Comparison of ENCODE assay signal across 8 cellular contexts in the genomic region with DNA sequence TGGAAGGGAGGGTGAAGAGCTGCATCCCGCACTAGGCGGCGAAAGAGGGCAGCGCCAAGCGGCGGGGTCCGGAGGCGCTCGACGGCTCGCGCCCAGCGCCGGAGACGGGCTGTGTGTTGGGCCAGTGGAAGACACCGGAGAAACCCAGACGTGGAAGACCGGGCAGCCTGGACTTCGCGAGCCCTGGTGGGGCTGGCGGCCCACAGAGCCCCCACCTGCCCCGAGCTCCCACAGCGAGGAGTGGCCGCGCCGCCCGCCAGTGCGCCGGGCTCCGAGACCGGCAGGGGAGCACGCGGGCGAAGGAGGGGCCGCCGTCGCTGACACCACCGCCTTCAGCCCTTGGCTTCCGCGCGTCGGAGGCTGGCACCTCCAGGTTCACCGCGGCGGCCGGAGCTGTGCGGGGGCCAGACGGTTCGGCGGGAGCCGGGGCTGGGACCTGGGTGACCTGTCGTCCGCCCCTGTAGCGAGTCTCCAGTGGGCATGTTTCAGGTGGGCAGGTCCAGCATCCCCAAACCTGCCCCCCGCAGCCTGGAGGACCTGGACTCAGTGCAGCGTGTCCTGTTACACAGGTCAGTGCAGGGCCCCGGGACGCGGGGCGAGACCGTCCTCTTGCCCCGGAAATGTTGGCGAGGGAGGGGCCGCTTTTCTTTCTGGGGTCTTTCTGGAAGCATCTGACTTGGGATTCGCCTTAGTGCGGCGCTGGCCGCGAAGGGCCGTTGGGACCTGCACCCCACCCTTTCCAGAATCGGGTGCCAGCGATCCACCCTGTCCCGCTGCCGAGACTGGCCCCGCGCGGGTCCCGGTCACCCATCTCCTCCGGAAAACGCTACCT. TPM values are rescaled to one million over a fixed set of nuclear protein-coding genes. Genes with fewer than 3 reads are reported as not detected.
DNase-seq lines count a peak whose midpoint lies in the region; ATAC-seq and TF ChIP-seq lines count a peak whose summit lies in the region.

No MANE protein-coding gene starts in this region.

- peaks cover 3% of the 10 kb centered on the region for H3K4me1 ChIP-seq in osteoblast (ENCODE audit: insufficient read depth, low read length)

- peaks cover 16% of the 10 kb centered on the region for H3K27me3 ChIP-seq in osteoblast (ENCODE audit: insufficient read depth, low read length)

- peak overlapping the region; percentile 97 for H2AFZ ChIP-seq in osteoblast (ENCODE audit: low read length)

- H3K4me1 Mint-ChIP-seq in WTC11: peaks cover 11% of the 10 kb centered on the region

- POLR2A ChIA-PET in WTC11 (lab: Charles Lee): interaction anchor here (1.4 kb wide), 1 partner anchor 9 kb away, joined by 8 read pairs; the partner anchor contains the start of gene INTU

- H3K27ac ChIP-seq in osteoblast (ENCODE audit: low read depth, low read length): no peak overlapping the region

- peak overlapping the region; percentile 81 for H3K4me3 Mint-ChIP-seq in WTC11

- H3K27me3 Mint-ChIP-seq in WTC11 (ENCODE audit: low read depth): peaks cover 43% of the 10 kb centered on the region

- no peak for TF ChIP-seq CTCF in WTC11 (IDR thresholded peaks at IDR 0.05)
- no peak for TF ChIP-seq CTCF in osteoblast (IDR thresholded peaks at IDR 0.05; ENCODE audit: extremely low read depth, low read depth, low read length)

- H3K9me3 Mint-ChIP-seq in WTC11: no peaks in the 10 kb centered on the region

- H3K79me2 ChIP-seq in osteoblast (ENCODE audit: insufficient read depth, low read length): no peaks in the 10 kb centered on the region

- in situ Hi-C loops in G401 (cut with HindIII; ENCODE audit: low sequenced_read_pairs): no loop called here

- no peak overlapping the region for H3K27ac Mint-ChIP-seq in WTC11

- H3K4me2 ChIP-seq in osteoblast (ENCODE audit: insufficient read depth, low read length): peak overlapping the region; percentile 90

- H3K36me3 Mint-ChIP-seq in WTC11: no peaks in the 10 kb centered on the region

- ATAC-seq in HG02840 (IDR thresholded peaks at IDR 0.05; ENCODE audit: low FRiP score, unreplicated experiment): peak; percentile 49
- peak; percentile 96 for ATAC-seq in WTC11
- ATAC-seq in Right ventricle myocardium superior (ENCODE audit: poor library complexity): peak; percentile 87
- no peak for ATAC-seq in HG03025 (IDR thresholded peaks at IDR 0.05; ENCODE audit: low FRiP score, unreplicated experiment)

- H4K20me1 ChIP-seq in osteoblast (ENCODE audit: insufficient read depth, low read length): no peaks in the 10 kb centered on the region

- H3K36me3 ChIP-seq in osteoblast (ENCODE audit: insufficient read depth, low read length): no peaks in the 10 kb centered on the region

- DNase-seq in G401 (ENCODE audit: low spot score): peak; percentile 12
- DNase-seq in WTC11 (ENCODE audit: low spot score): peak; percentile 57
- DNase-seq in Right ventricle myocardium superior: peak; percentile 43
- DNase-seq in osteoblast (ENCODE audit: insufficient read length, low spot score, missing footprints): peak; percentile 87
- DNase-seq in activated naive CD4-positive, alpha-beta T cell treated with anti-CD3 and anti-CD28 coated beads, Interleukin-2, amount 50 U/mL, for 16 hours: no peak
- DNase-seq in cortex of kidney (lab: John Stamatoyannopoulos, UW): no peak

- H3K4me3 ChIP-seq in osteoblast (ENCODE audit: insufficient read depth, low read length): peak overlapping the region; percentile 86

- CTCF ChIA-PET in WTC11 (lab: Charles Lee): interaction anchor here (0.7 to 2.3 kb wide), 10 partner anchors 9 to 159 kb away, joined by 3 to 17 read pairs (median 3); partner anchors contain the start of gene INTU

- intact Hi-C loops in Right ventricle myocardium superior (cut with DNase I): no loop called here

- no peaks in the 10 kb centered on the region for H3K9me3 ChIP-seq in osteoblast (ENCODE audit: low read depth, low read length)

TF ChIP-seq in WTC11, 78 proteins besides CTCF, POLR2A, EP300 and RAD21 (continues in another document):
- TF ChIP-seq ZNF416 (CRISPR knock-in tag; IDR thresholded peaks at IDR 0.05) (no peak), ZNF219 (CRISPR knock-in tag; IDR thresholded peaks at IDR 0.05; ENCODE audit: borderline replicate concordance) (0 out of 2 replicates have a peak, but pooled peaks have one; percentile 75), ZNF317 (CRISPR knock-in tag; IDR thresholded peaks at IDR 0.05; ENCODE audit: borderline replicate concordance, low read depth) (no peak), FOXP4 (CRISPR knock-in tag; IDR thresholded peaks at IDR 0.05) (peak; percentile 38; the same call in 1 of the 2 replicates), MYBL2 (CRISPR knock-in tag; IDR thresholded peaks at IDR 0.05) (0 out of 2 replicates have a peak, but pooled peaks have one; percentile 36), USF1 (CRISPR knock-in tag; IDR thresholded peaks at IDR 0.05) (peak; percentile 26; the same call in 1 of the 2 replicates), TEAD4 (CRISPR knock-in tag; IDR thresholded peaks at IDR 0.05) (0 out of 2 replicates have a peak, but pooled peaks have one; percentile 45), FOXK1 (CRISPR knock-in tag; IDR thresholded peaks at IDR 0.05) (peak; percentile 69; the same call in 1 of the 2 replicates), ZBTB21 (CRISPR knock-in tag; IDR thresholded peaks at IDR 0.05; ENCODE audit: borderline replicate concordance) (peak; percentile 20; the same call in 1 of the 2 replicates), ATF2 (CRISPR knock-in tag; IDR thresholded peaks at IDR 0.05; ENCODE audit: borderline replicate concordance, low read depth) (no peak), CREB1 (CRISPR knock-in tag; IDR thresholded peaks at IDR 0.05) (0 out of 2 replicates have a peak, but pooled peaks have one; percentile 4), FOXJ3 (CRISPR knock-in tag; IDR thresholded peaks at IDR 0.05; ENCODE audit: borderline replicate concordance) (no peak), ESRRA (CRISPR knock-in tag; IDR thresholded peaks at IDR 0.05; ENCODE audit: borderline replicate concordance) (peak; percentile 57; the same call in 1 of the 2 replicates), ETV6 (CRISPR knock-in tag; IDR thresholded peaks at IDR 0.05) (0 out of 2 replicates have a peak, but pooled peaks have one; percentile 24)
- TF ChIP-seq, protein P1, sequence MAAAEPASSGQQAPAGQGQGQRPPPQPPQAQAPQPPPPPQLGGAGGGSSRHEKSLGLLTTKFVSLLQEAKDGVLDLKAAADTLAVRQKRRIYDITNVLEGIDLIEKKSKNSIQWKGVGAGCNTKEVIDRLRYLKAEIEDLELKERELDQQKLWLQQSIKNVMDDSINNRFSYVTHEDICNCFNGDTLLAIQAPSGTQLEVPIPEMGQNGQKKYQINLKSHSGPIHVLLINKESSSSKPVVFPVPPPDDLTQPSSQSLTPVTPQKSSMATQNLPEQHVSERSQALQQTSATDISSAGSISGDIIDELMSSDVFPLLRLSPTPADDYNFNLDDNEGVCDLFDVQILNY (CRISPR knock-in tag; IDR thresholded peaks at IDR 0.05): 0 out of 2 replicates have a peak, but pooled peaks have one; percentile 45
- TF ChIP-seq, protein P2, sequence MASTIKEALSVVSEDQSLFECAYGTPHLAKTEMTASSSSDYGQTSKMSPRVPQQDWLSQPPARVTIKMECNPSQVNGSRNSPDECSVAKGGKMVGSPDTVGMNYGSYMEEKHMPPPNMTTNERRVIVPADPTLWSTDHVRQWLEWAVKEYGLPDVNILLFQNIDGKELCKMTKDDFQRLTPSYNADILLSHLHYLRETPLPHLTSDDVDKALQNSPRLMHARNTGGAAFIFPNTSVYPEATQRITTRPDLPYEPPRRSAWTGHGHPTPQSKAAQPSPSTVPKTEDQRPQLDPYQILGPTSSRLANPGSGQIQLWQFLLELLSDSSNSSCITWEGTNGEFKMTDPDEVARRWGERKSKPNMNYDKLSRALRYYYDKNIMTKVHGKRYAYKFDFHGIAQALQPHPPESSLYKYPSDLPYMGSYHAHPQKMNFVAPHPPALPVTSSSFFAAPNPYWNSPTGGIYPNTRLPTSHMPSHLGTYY (CRISPR knock-in tag; IDR thresholded peaks at IDR 0.05): no peak

RNA-seq across cellular contexts. Expression of gene INTU, which starts 9.6 kb away (rescaled TPM):
- 3.9 and 10.8 TPM in 2 replicates for total RNA-seq in G401 (2014; rRNA removed; shearing (Covaris generic))
- total RNA-seq in WTC11 (2021) (15.0 to 18.6 TPM (median 17.9 TPM) in 3 replicates), Right ventricle myocardium superior (4.0 TPM), osteoblast (7.6 and 8.3 TPM in 2 replicates)

Comparison
In these comparisons a context has a peak if more than half of its experiments do, and no peak if none do; other contexts are left out.
1. DNase-seq: peak in G401 (single experiment), WTC11 (single experiment), Right ventricle myocardium superior (single experiment) and osteoblast (single experiment); none in activated naive CD4-positive, alpha-beta T cell treated with anti-CD3 and anti-CD28 coated beads, Interleukin-2, amount 50 U/mL, for 16 hours (single experiment) and cortex of kidney (single experiment).